ENCODE assay signal across 18 cellular contexts in genomic region chr6:117933471-117933870, GRCh38. TPM values are rescaled to one million over a fixed set of nuclear protein-coding genes. Genes with fewer than 3 reads are reported as not detected.
DNase-seq lines count a peak whose midpoint lies in the region; ATAC-seq and TF ChIP-seq lines count a peak whose summit lies in the region.
"Had no signal": no experiment of that assay in that cellular context is flagged by ENCODE, and none has a peak within 500 bp of the region (broad histone marks: within the 10 kb centered on the region; RNA-seq: fewer than 3 reads in every experiment).

No MANE protein-coding gene starts in this region.

- WGBS in endodermal cell (ENCODE audit: insufficient coverage in 1 of 2, insufficient read length in 1 of 2), 2 experiments, result 92 to 100% methylated on average over 1 to 4 of the region's 4 CpGs

- H3K27me3 Mint-ChIP-seq in endodermal cell (ENCODE audit: insufficient read depth) (no peaks in the 10 kb centered on the region), neural progenitor cell (ENCODE audit: insufficient read depth, low read depth) (peaks cover 2% of the 10 kb centered on the region)

- peaks cover 7% of the 10 kb centered on the region for H3K4me1 Mint-ChIP-seq in endodermal cell
- peaks cover 20% of the 10 kb centered on the region for H3K4me1 Mint-ChIP-seq in neural progenitor cell
- H3K4me1 Mint-ChIP-seq: CD14-positive monocyte had no signal

- no peak overlapping the region for H3K4me3 Mint-ChIP-seq in endodermal cell
- peak overlapping the region; percentile 36 for H3K4me3 Mint-ChIP-seq in neural progenitor cell
- H3K4me3 Mint-ChIP-seq: CD14-positive monocyte had no signal

- no peak overlapping the region for H3K9ac ChIP-seq in endodermal cell (ENCODE audit: extremely low read depth, low read length, poor library complexity, severe bottlenecking)
- no peak overlapping the region for H3K9ac ChIP-seq in neural progenitor cell
- H3K9ac ChIP-seq: KMS-11 had no signal

- H3K27me3 ChIP-seq in endodermal cell (ENCODE audit: control insufficient read depth, insufficient read depth, low read length, poor library complexity, severe bottlenecking) (no peaks in the 10 kb centered on the region), neural progenitor cell (no peaks in the 10 kb centered on the region), tibial artery (peaks cover 0 to 3% of the 10 kb centered on the region in 2 donors)

- intact Hi-C loops in tibial artery (cut with DNase I; ENCODE audit: low total_unique reads), result no loop called here

- ATAC-seq in GM21528 (IDR thresholded peaks at IDR 0.05; ENCODE audit: low FRiP score, unreplicated experiment) (no peak), HG03571 (IDR thresholded peaks at IDR 0.05; ENCODE audit: unreplicated experiment) (no peak)

- H3K9me3 Mint-ChIP-seq in endodermal cell, result peaks cover 12% of the 10 kb centered on the region
- peaks cover 26% of the 10 kb centered on the region for H3K9me3 Mint-ChIP-seq in neural progenitor cell

- H3F3A ChIP-seq in neural progenitor cell (ENCODE audit: low read depth), result no peaks in the 10 kb centered on the region

- H3K4me2 ChIP-seq in neural progenitor cell, result no peak overlapping the region
- H3K4me2 ChIP-seq: KMS-11, PC-9 had no signal

- H3K9me3 ChIP-seq in endodermal cell (ENCODE audit: control insufficient read depth, low read length), result peaks cover 11% of the 10 kb centered on the region
- H3K9me3 ChIP-seq in neural progenitor cell (ENCODE audit: low read depth), result no peaks in the 10 kb centered on the region
- no peaks in the 10 kb centered on the region for H3K9me3 ChIP-seq in tibial artery
- H3K9me3 ChIP-seq: Caco-2 had no signal

- DNase-seq in Ammon's horn (ENCODE audit: low spot score), result peak; percentile 69
- DNase-seq in NCI-H1105 (lab: John Stamatoyannopoulos, UW), result peak; percentile 5
- DNase-seq in endodermal cell, result no peak
- DNase-seq in neural progenitor cell (ENCODE audit: low spot score), result no peak
- DNase-seq in tibial artery, result no peak
- DNase-seq: Caco-2, GOT3, NCI-H1048, NCI-H187, NCI-H446 treated with DMSO at 0.1 percent for 48 hours, NCI-H774, PC-9 had no signal

- TF ChIP-seq CTCF in endodermal cell (conservative IDR thresholded peaks at IDR 0.05), result no peak
- no peak for TF ChIP-seq CTCF in neural progenitor cell (IDR thresholded peaks at IDR 0.05)
- no peak for TF ChIP-seq CTCF in tibial artery (IDR thresholded peaks at IDR 0.05)

- H3K36me3 Mint-ChIP-seq in endodermal cell (ENCODE audit: low read depth), result peaks cover 2% of the 10 kb centered on the region
- peaks cover 34% of the 10 kb centered on the region for H3K36me3 Mint-ChIP-seq in neural progenitor cell
- H3K36me3 Mint-ChIP-seq: CD14-positive monocyte had no signal

- no peak overlapping the region for H2AFZ ChIP-seq in neural progenitor cell (replicated peaks)
- H2AFZ ChIP-seq: PC-9 had no signal

- H4K20me1 ChIP-seq in neural progenitor cell (ENCODE audit: low read depth), result no peaks in the 10 kb centered on the region

- H3K4me1 ChIP-seq in endodermal cell (ENCODE audit: control insufficient read depth, insufficient read depth, low read length), result peaks cover 2% of the 10 kb centered on the region
- H3K4me1 ChIP-seq in neural progenitor cell, result peaks cover 16% of the 10 kb centered on the region
- H3K4me1 ChIP-seq in tibial artery, result no peaks in the 10 kb centered on the region
- H3K4me1 ChIP-seq: Caco-2 had no signal

- H3K79me2 ChIP-seq in neural progenitor cell (ENCODE audit: low read depth), result no peaks in the 10 kb centered on the region

- H3K27ac Mint-ChIP-seq in endodermal cell (no peak overlapping the region), neural progenitor cell (peak overlapping the region; percentile 89)
- H3K27ac Mint-ChIP-seq: CD14-positive monocyte had no signal

- H3K4me3 ChIP-seq in endodermal cell (ENCODE audit: low read length) (no peak overlapping the region), neural progenitor cell (no peak overlapping the region), tibial artery (no peak overlapping the region)
- H3K4me3 ChIP-seq: PC-9 had no signal

- H3K27ac ChIP-seq in endodermal cell (ENCODE audit: low read depth, low read length), result peak overlapping the region; percentile 50
- H3K27ac ChIP-seq in neural progenitor cell, result no peak overlapping the region
- H3K27ac ChIP-seq in tibial artery, result no peak overlapping the region
- H3K27ac ChIP-seq: KMS-11, PC-9 had no signal

- no peaks in the 10 kb centered on the region for H3K36me3 ChIP-seq in endodermal cell (ENCODE audit: control insufficient read depth, insufficient read depth, low read length)
- no peaks in the 10 kb centered on the region for H3K36me3 ChIP-seq in neural progenitor cell
- H3K36me3 ChIP-seq in tibial artery, result no peaks in the 10 kb centered on the region

RNA-seq across cellular contexts. Expression of gene SLC35F1, which starts 26.4 kb away (rescaled TPM):
- total RNA-seq in endodermal cell (10 to 100 TPM in 1 of 2 donors, 1 to 10 TPM in 1; 6.7 to 12.8 TPM), neural progenitor cell (ENCODE audit: low replicate concordance) (17.7 and 24.3 TPM in 2 replicates)
- polyA plus RNA-seq in endodermal cell (2013, experiment 1 of 2), result 38.1 TPM
- 39.8 TPM for polyA plus RNA-seq in endodermal cell (2013, experiment 2 of 2)
- total RNA-seq: Caco-2, G401, MCF 10A, PC-9 had no signal
- polyA plus RNA-seq: CD14-positive monocyte had no signal

Comparison
In these comparisons a context has a peak if more than half of its experiments do, and no peak if none do; other contexts are left out.
1. DNase-seq: peak in Ammon's horn (single experiment) and NCI-H1105 (single experiment); none in endodermal cell (single experiment), neural progenitor cell (single experiment) and tibial artery (0 of 2).